In genomic region chr12:48302161-48302896, GRCh38 we compare ENCODE assay signal across 18 cellular contexts.
"Had no signal": no experiment of that assay in that cellular context is flagged by ENCODE, and none has a peak within 500 bp of the region (broad histone marks: within the 10 kb centered on the region; RNA-seq: fewer than 3 reads in every experiment).

No MANE protein-coding gene starts in this region.

- H3K4me3 ChIP-seq: colonic mucosa, heart left ventricle, psoas muscle, skin epidermis, suprapubic skin, tibial artery, upper lobe of left lung had no signal

- H3K9me3 Mint-ChIP-seq: naive thymus-derived CD8-positive, alpha-beta T cell had no signal

- DNase-seq: caudate nucleus; colonic mucosa; dermis blood vessel endothelial cell; erythroblast; heart left ventricle; hippocampal formation; mesendoderm; naive thymus-derived CD8-positive, alpha-beta T cell; psoas muscle; retina; stimulated activated CD4-positive, alpha-beta T cell treated with anti-CD3 and anti-CD28 coated beads, Interleukin-2, amount 100 ng/mL, for 48 hours; stimulated activated naive CD8-positive, alpha-beta T cell treated with anti-CD3 and anti-CD28 coated beads, Interleukin-15, Interleukin-2, amounts not matched to agents 100 U/mL and 50 U/mL, for 24 hours; tibial artery; upper lobe of left lung had no signal

- H3K36me3 ChIP-seq: colonic mucosa, heart left ventricle, neutrophil, suprapubic skin, tibial artery, upper lobe of left lung had no signal

- H3K27ac Mint-ChIP-seq: naive thymus-derived CD8-positive, alpha-beta T cell had no signal

- H3K36me3 Mint-ChIP-seq: naive thymus-derived CD8-positive, alpha-beta T cell had no signal

- H3K9me3 ChIP-seq: colonic mucosa, heart left ventricle, neutrophil, psoas muscle, suprapubic skin, tibial artery, upper lobe of left lung had no signal

- H3K27ac ChIP-seq: colonic mucosa, neutrophil, psoas muscle, skin epidermis, suprapubic skin, tibial artery had no signal

- H3K4me3 Mint-ChIP-seq: naive thymus-derived CD8-positive, alpha-beta T cell had no signal

- H3K4me1 ChIP-seq: colonic mucosa, psoas muscle, suprapubic skin had no signal

- ATAC-seq: heart left ventricle; naive thymus-derived CD8-positive, alpha-beta T cell; psoas muscle; sciatic nerve; stimulated activated naive CD8-positive, alpha-beta T cell treated with anti-CD3 and anti-CD28 coated beads, Interleukin-15, Interleukin-2, amounts not matched to agents 100 U/mL and 50 U/mL, for 24 hours had no signal
